Comparison of ENCODE assay signal across 9 cellular contexts in genomic region chr5:102682102-102682647, GRCh38.
DNase-seq lines count a peak whose midpoint lies in the region; ATAC-seq, FAIRE-seq and TF ChIP-seq lines count a peak whose summit lies in the region.
"Had no signal": no experiment of that assay in that cellular context is flagged by ENCODE, and none has a peak within 500 bp of the region (broad histone marks: within the 10 kb centered on the region; RNA-seq: fewer than 3 reads in every experiment).

No MANE protein-coding gene starts in this region.

- DNase-seq in IMR-90 (no peak), K562 (ENCODE audit: extremely low read depth in 1 of 4, low spot score in 3 of 4) (no peak), smooth muscle cell (lab: John Stamatoyannopoulos, UW; ENCODE audit: unreplicated experiment) (no peak), COR-L47 (lab: John Stamatoyannopoulos, UW) (no peak), Peyer's patch (no peak)

- no peak overlapping the region for H2AK5ac ChIP-seq in IMR-90 (ENCODE audit: low read depth, low read length)

- TF ChIP-seq POLR2A in IMR-90 (IDR thresholded peaks at IDR 0.05; ENCODE audit: low read depth, low read length), result no peak
- no peak for TF ChIP-seq POLR2A in K562 (conservative IDR thresholded peaks at IDR 0.05)
- TF ChIP-seq POLR2A in Peyer's patch (IDR thresholded peaks at IDR 0.05), result no peak

- H3K4me2 ChIP-seq in IMR-90 (ENCODE audit: low read depth, low read length), result no peak overlapping the region
- H3K4me2 ChIP-seq in K562 (ENCODE audit: insufficient read depth, low read length), result no peak overlapping the region
- no peak overlapping the region for H3K4me2 ChIP-seq in smooth muscle cell

- no peaks in the 10 kb centered on the region for H3K9me1 ChIP-seq in IMR-90 (ENCODE audit: insufficient read depth, low read length)
- H3K9me1 ChIP-seq in K562 (ENCODE audit: control insufficient read depth, insufficient read depth, low read length), result no peaks in the 10 kb centered on the region

- H3K27me3 ChIP-seq in IMR-90 (ENCODE audit: control insufficient read depth, insufficient read depth, low read length) (no peaks in the 10 kb centered on the region), K562 (ENCODE audit: control insufficient read depth in 2 of 2, insufficient read depth in 2 of 2, low read length in 2 of 2) (no peaks in the 10 kb centered on the region), smooth muscle cell (ENCODE audit: low read depth) (no peaks in the 10 kb centered on the region), Peyer's patch (no peaks in the 10 kb centered on the region)

- dilution Hi-C loops in IMR-90 (cut with HindIII; ENCODE audit: low sequenced_read_pairs, unreplicated experiment), result no loop called here

- no peak overlapping the region for H4K8ac ChIP-seq in IMR-90 (ENCODE audit: low read depth in 2 of 2, low read length in 2 of 2)

- TF ChIP-seq RAD21 in IMR-90 (IDR thresholded peaks at IDR 0.05; ENCODE audit: low read length) (no peak), K562 (CRISPR knock-in tag; conservative IDR thresholded peaks at IDR 0.05 in 1 of 2, IDR thresholded peaks at IDR 0.05 in 1 of 2) (no peak)

- no peaks in the 10 kb centered on the region for H3K79me1 ChIP-seq in IMR-90 (ENCODE audit: low read depth in 1 of 2, low read length in 2 of 2)

- H3K14ac ChIP-seq in IMR-90 (replicated peaks; ENCODE audit: low read depth, low read length), result no peak overlapping the region

- no peak for FAIRE-seq in K562 (lab: Jason Lieb, UNC)

- H3K9me3 ChIP-seq in IMR-90 (ENCODE audit: control insufficient read depth, insufficient read depth, low read length) (no peaks in the 10 kb centered on the region), K562 (replicated peaks; ENCODE audit: control insufficient read depth, insufficient read depth, low read depth, low read length) (no peaks in the 10 kb centered on the region), smooth muscle cell (replicated peaks; ENCODE audit: low read depth) (no peaks in the 10 kb centered on the region), Peyer's patch (no peaks in the 10 kb centered on the region)
- H3K9me3 ChIP-seq: Caco-2, HAP-1 had no signal

- H3K27ac ChIP-seq in IMR-90 (ENCODE audit: insufficient read depth, low read length) (no peak overlapping the region), K562 (ENCODE audit: extremely low read depth, low read depth, low read length) (no peak overlapping the region), smooth muscle cell (ENCODE audit: low read depth) (no peak overlapping the region), Peyer's patch (no peak overlapping the region)

- TF ChIP-seq EP300 in K562 (IDR thresholded peaks at IDR 0.05; ENCODE audit: low read length), result no peak

- H3K9ac ChIP-seq in IMR-90 (ENCODE audit: low read depth, low read length) (no peak overlapping the region), K562 (ENCODE audit: insufficient read depth in 1 of 2, low read depth in 2 of 2, low read length in 2 of 2) (no peak overlapping the region), smooth muscle cell (ENCODE audit: low read depth) (no peak overlapping the region)

- no peak overlapping the region for H3K23ac ChIP-seq in IMR-90 (ENCODE audit: low read depth, low read length)

- TF ChIP-seq CTCF in IMR-90 (conservative IDR thresholded peaks at IDR 0.05; ENCODE audit: low read depth, low read length), result no peak
- TF ChIP-seq CTCF in K562 (IDR thresholded peaks at IDR 0.05 in 2 of 3, conservative IDR thresholded peaks at IDR 0.05 in 1 of 3; ENCODE audit: insufficient read depth in 2 of 3, low read depth in 1 of 3, low read length in 3 of 3), result no peak
- TF ChIP-seq CTCF in smooth muscle cell (IDR thresholded peaks at IDR 0.05; ENCODE audit: borderline replicate concordance, insufficient read depth, poor library complexity, severe bottlenecking), result no peak
- no peak for TF ChIP-seq CTCF in Peyer's patch (IDR thresholded peaks at IDR 0.05)

- H3K79me2 ChIP-seq in K562 (ENCODE audit: control insufficient read depth, insufficient read depth, low read length) (no peaks in the 10 kb centered on the region), smooth muscle cell (ENCODE audit: low read depth) (no peaks in the 10 kb centered on the region)

- no TSS peak for BruUV-seq in IMR-90 (replicated peaks; lab: Mats Ljungman, UMichigan)
- BruUV-seq in K562 (replicated peaks; lab: Mats Ljungman, UMichigan), result no TSS peak

- H3K36me3 ChIP-seq in IMR-90 (ENCODE audit: control insufficient read depth, insufficient read depth, low read length), result no peaks in the 10 kb centered on the region
- no peaks in the 10 kb centered on the region for H3K36me3 ChIP-seq in K562 (ENCODE audit: control insufficient read depth, insufficient read depth, low read length)
- H3K36me3 ChIP-seq in smooth muscle cell (ENCODE audit: low read depth), result no peaks in the 10 kb centered on the region
- H3K36me3 ChIP-seq in Peyer's patch, result no peaks in the 10 kb centered on the region
- H3K36me3 ChIP-seq: HAP-1 had no signal

- POLR2A ChIA-PET in IMR-90 (lab: Charles Lee; ENCODE audit: unreplicated experiment), result interaction anchor here (0.5 kb wide), 1 partner anchor 28 kb away, joined by 3 read pairs; no protein-coding TSS in a partner anchor
- POLR2A ChIA-PET in K562 (lab: Yijun Ruan, JAX), result no interaction called here

- WGBS in IMR-90 (ENCODE audit: extremely low coverage in 2 of 2, insufficient read length in 1 of 2), 2 experiments, result no CpG with 5 or more reads among the region's 2 CpGs
- 0% methylated on average over 2 of the region's 2 CpGs for WGBS in K562 (ENCODE audit: insufficient coverage, low coverage, missing lambda C conversion rate)
- 90% methylated on average over 2 of the region's 2 CpGs for WGBS in smooth muscle cell (ENCODE audit: low lambda C conversion rate)

- H2BK20ac ChIP-seq in IMR-90 (ENCODE audit: low read depth, low read length), result no peak overlapping the region

- no peak overlapping the region for H3K18ac ChIP-seq in IMR-90 (ENCODE audit: low read depth, low read length)

- H3F3A ChIP-seq in smooth muscle cell (ENCODE audit: low read depth), result no peaks in the 10 kb centered on the region

- H4K20me1 ChIP-seq in IMR-90 (ENCODE audit: insufficient read depth, low read length), result no peaks in the 10 kb centered on the region
- H4K20me1 ChIP-seq in K562 (replicated peaks; ENCODE audit: control insufficient read depth, insufficient read depth, low read length), result no peaks in the 10 kb centered on the region
- no peaks in the 10 kb centered on the region for H4K20me1 ChIP-seq in smooth muscle cell (ENCODE audit: low read depth)

- H3K56ac ChIP-seq in IMR-90 (ENCODE audit: extremely low read depth, insufficient read depth, low read length), result no peak overlapping the region

- H2BK120ac ChIP-seq in IMR-90 (ENCODE audit: low read depth, low read length), result no peak overlapping the region

- no peaks in the 10 kb centered on the region for H3K4me1 ChIP-seq in IMR-90 (ENCODE audit: control insufficient read depth, insufficient read depth, low read length)
- no peaks in the 10 kb centered on the region for H3K4me1 ChIP-seq in K562 (replicated peaks in 1 of 2; ENCODE audit: control insufficient read depth in 2 of 2, insufficient read depth in 2 of 2, low read length in 2 of 2)
- no peaks in the 10 kb centered on the region for H3K4me1 ChIP-seq in smooth muscle cell (ENCODE audit: low read depth)
- H3K4me1 ChIP-seq in Peyer's patch, result no peaks in the 10 kb centered on the region
- H3K4me1 ChIP-seq: Caco-2, HAP-1 had no signal

- intact Hi-C loops in IMR-90 (cut with micrococcal nuclease), result loop anchor here (5.0 kb wide), 3 partner anchors 100 to 455 kb away; no protein-coding TSS in a partner anchor
- intact Hi-C loops in K562 (cut with micrococcal nuclease), result loop anchor here (5.0 to 10.0 kb wide), 3 partner anchors 110 to 793 kb away; no protein-coding TSS in a partner anchor

- no peak overlapping the region for H3K4me3 ChIP-seq in IMR-90 (ENCODE audit: insufficient read depth, low read depth, low read length)
- no peak overlapping the region for H3K4me3 ChIP-seq in K562
- H3K4me3 ChIP-seq in smooth muscle cell, result no peak overlapping the region
- no peak overlapping the region for H3K4me3 ChIP-seq in Peyer's patch
- H3K4me3 ChIP-seq: HAP-1 had no signal

- in situ Hi-C loops in IMR-90 (cut with MboI; ENCODE audit: low sequenced_read_pairs) (loop anchor here (10.0 kb wide), 1 partner anchor 353 kb away; no protein-coding TSS in a partner anchor), K562 (cut with MboI) (no loop called here)

- no peak overlapping the region for H4K91ac ChIP-seq in IMR-90 (ENCODE audit: insufficient read depth, low read depth, low read length)

- H2AK9ac ChIP-seq in IMR-90 (replicated peaks; ENCODE audit: low read depth, low read length, poor library complexity), result no peak overlapping the region

- CTCF ChIA-PET in IMR-90 (lab: Yijun Ruan, JAX) (interaction anchor here (0.5 to 2.5 kb wide), 18 partner anchors 10 to 832 kb away, joined by 3 to 11 read pairs (median 5); no protein-coding TSS in a partner anchor), K562 (lab: Yijun Ruan, JAX; ENCODE audit: low intra/inter-chr PET ratio) (interaction anchor here (1.4 to 1.5 kb wide), 2 partner anchors 359 to 458 kb away, joined by 5 to 7 read pairs; no protein-coding TSS in a partner anchor)

- H3K4ac ChIP-seq in IMR-90 (ENCODE audit: low read depth, low read length), result no peak overlapping the region

- H2AFZ ChIP-seq in IMR-90 (replicated peaks; ENCODE audit: low read length, poor library complexity) (no peak overlapping the region), K562 (ENCODE audit: low read depth, low read length) (no peak overlapping the region), smooth muscle cell (ENCODE audit: low read depth) (peak overlapping the region; percentile 8)

- H2BK5ac ChIP-seq in IMR-90 (ENCODE audit: low read depth, low read length, poor library complexity, severe bottlenecking), result no peak overlapping the region

- no peak overlapping the region for H4K5ac ChIP-seq in IMR-90 (ENCODE audit: low read depth, low read length)

- no peak overlapping the region for H2BK15ac ChIP-seq in IMR-90 (ENCODE audit: low read depth, low read length)

- peak; percentile 4 for ATAC-seq in GM18909 (IDR thresholded peaks at IDR 0.05; ENCODE audit: poor library complexity, unreplicated experiment)
- ATAC-seq in IMR-90 (ENCODE audit: low read depth), result peak; percentile 27; the same call in 1 of the 2 replicates
- no peak for ATAC-seq in K562
- ATAC-seq: CD8-positive, alpha-beta T cell had no signal

TF ChIP-seq in IMR-90, 13 proteins besides CTCF, POLR2A, EP300 and RAD21 (continues in another document):
- TF ChIP-seq NFE2L2 (IDR thresholded peaks at IDR 0.05; ENCODE audit: low read depth, low read length), result no peak
- TF ChIP-seq MAFK (IDR thresholded peaks at IDR 0.05; ENCODE audit: low read depth, low read length), result peak; percentile 81

TF ChIP-seq in K562, 482 proteins besides CTCF, POLR2A, EP300 and RAD21:
- TF ChIP-seq MCM5 (IDR thresholded peaks at IDR 0.05; ENCODE audit: low read depth) (no peak), C11orf30 (IDR thresholded peaks at IDR 0.05; ENCODE audit: low read depth) (0 out of 2 replicates have a peak, but pooled peaks have one; percentile 30), MAFF (IDR thresholded peaks at IDR 0.05; ENCODE audit: low read length) (peak; percentile 53), KLF13 (tag; IDR thresholded peaks at IDR 0.05; ENCODE audit: borderline replicate concordance, low read depth) (no peak), ZNF316 (IDR thresholded peaks at IDR 0.05) (peak; percentile 72)
